8 cellular contexts compared by ENCODE assay signal in the genomic region with DNA sequence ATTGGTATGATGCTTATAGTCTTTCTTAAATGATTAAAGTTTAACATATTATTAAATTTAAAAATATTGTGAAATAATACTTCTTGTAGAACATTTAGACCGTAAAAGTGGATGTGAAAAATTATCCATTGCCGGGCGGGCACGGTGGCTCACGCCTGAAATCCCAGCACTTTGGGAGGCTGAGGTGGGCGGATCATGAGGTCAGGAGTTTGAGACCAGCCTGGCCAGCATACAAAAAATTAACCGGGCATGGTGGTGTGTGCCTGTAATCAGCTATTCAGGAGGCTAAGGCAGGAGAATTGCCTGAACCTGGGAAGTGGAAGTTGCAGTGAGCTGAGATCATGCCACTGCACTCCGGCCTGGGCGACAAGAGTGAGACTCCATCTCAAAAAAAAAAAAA. TPM values are rescaled to one million over a fixed set of nuclear protein-coding genes. Genes with fewer than 3 reads are reported as not detected.
DNase-seq lines count a peak whose midpoint lies in the region; TF ChIP-seq lines count a peak whose summit lies in the region.
"Not testable (repeated sequence)": the region's sequence is repeated elsewhere in the genome, so short reads cannot be mapped to it uniquely, and the experiment has no call there.

No MANE protein-coding gene starts in this region.

- peaks cover 0 to 29% (median 10%) of the 10 kb centered on the region in 11 experiments; a peak in 10 of 22 replicates for H3K36me3 ChIP-seq in BLaER1 treated with 17β-estradiol and CSF1 and Interleukin-3, amounts not matched to agents 10 nM and 100 nM
- not testable (repeated sequence) for H3K36me3 ChIP-seq in SJSA1; endodermal cell (ENCODE audit: control insufficient read depth, insufficient read depth, low read length); left ventricle myocardium inferior; muscle layer of colon (ENCODE audit: insufficient read depth, low read length); skeletal muscle satellite cell (ENCODE audit: insufficient read depth, low read length); tibial artery

- not testable (repeated sequence) for H3K9me3 Mint-ChIP-seq in brain, endodermal cell

- peaks cover 38% of the 10 kb centered on the region for H3K36me3 Mint-ChIP-seq in brain
- not testable (repeated sequence) for H3K36me3 Mint-ChIP-seq in endodermal cell (ENCODE audit: low read depth)

- H3K4me1 Mint-ChIP-seq in brain, result peaks cover 76% of the 10 kb centered on the region
- H3K4me1 Mint-ChIP-seq in endodermal cell, result peaks cover 22% of the 10 kb centered on the region

- not testable (repeated sequence) for H3K27me3 Mint-ChIP-seq in brain; endodermal cell (ENCODE audit: insufficient read depth)

- 93 to 95% methylated on average over 9 of the region's 9 CpGs for WGBS in endodermal cell (ENCODE audit: insufficient coverage in 1 of 2, insufficient read length in 1 of 2), 2 experiments

- peaks cover 46 to 100% (median 100%) of the 10 kb centered on the region in 11 experiments; a peak in 21 of 22 replicates for H4K20me1 ChIP-seq in BLaER1 treated with 17β-estradiol and CSF1 and Interleukin-3, amounts not matched to agents 10 nM and 100 nM

- not testable (repeated sequence) for H3K4me3 ChIP-seq in BLaER1 treated with 17β-estradiol and CSF1 and Interleukin-3, amounts not matched to agents 10 nM and 100 nM; SJSA1; endodermal cell (ENCODE audit: low read length); muscle layer of colon (ENCODE audit: low read depth in 1 of 2, low read length in 2 of 2)
- H3K4me3 ChIP-seq in left ventricle myocardium inferior, result peak overlapping the region; percentile 34
- H3K4me3 ChIP-seq in skeletal muscle satellite cell (ENCODE audit: low read length), result peak overlapping the region; percentile 55
- peak overlapping the region; percentile 11 to 36 for H3K4me3 ChIP-seq in tibial artery

- not testable (repeated sequence) for DNase-seq in SJSA1 (ENCODE audit: low read depth in 1 of 2, low spot score in 2 of 2); endodermal cell; left ventricle myocardium inferior; tibial artery

- H3K4me2 ChIP-seq in BLaER1 treated with 17β-estradiol and CSF1 and Interleukin-3, amounts not matched to agents 10 nM and 100 nM, result peak overlapping the region in 9 of 11 experiments; percentile 50 to 91 (median 84); a peak in 17 of 22 replicates
- peak overlapping the region; percentile 75 for H3K4me2 ChIP-seq in skeletal muscle satellite cell (ENCODE audit: low read length)

- not testable (repeated sequence) for H3K9me3 ChIP-seq in BLaER1 treated with 17β-estradiol and CSF1 and Interleukin-3, amounts not matched to agents 10 nM and 100 nM (replicated peaks in 1 of 11); SJSA1 (replicated peaks); endodermal cell (ENCODE audit: control insufficient read depth, low read length); left ventricle myocardium inferior (replicated peaks); muscle layer of colon (ENCODE audit: low read length); skeletal muscle satellite cell (replicated peaks; ENCODE audit: low read length); tibial artery

- peak overlapping the region in 4 of 5 experiments; percentile 84 to 93 (median 92) for H3K27ac Mint-ChIP-seq in brain
- H3K27ac Mint-ChIP-seq in endodermal cell, result not testable (repeated sequence)

- TF ChIP-seq CTCF in brain (conservative IDR thresholded peaks at IDR 0.05); endodermal cell (conservative IDR thresholded peaks at IDR 0.05); left ventricle myocardium inferior (IDR thresholded peaks at IDR 0.05; ENCODE audit: borderline replicate concordance); tibial artery (IDR thresholded peaks at IDR 0.05): not testable (repeated sequence)

- H3K27ac ChIP-seq in BLaER1 treated with 17β-estradiol and CSF1 and Interleukin-3, amounts not matched to agents 10 nM and 100 nM, result peak overlapping the region; percentile 66 to 95 (median 86); a peak in 21 of 22 replicates
- H3K27ac ChIP-seq in SJSA1 (peak overlapping the region; percentile 79), endodermal cell (ENCODE audit: low read depth, low read length) (peak overlapping the region; percentile 91), left ventricle myocardium inferior (replicated peaks) (peak overlapping the region; percentile 78), muscle layer of colon (ENCODE audit: low read depth, low read length) (peak overlapping the region; percentile 77), tibial artery (peak overlapping the region; percentile 86 to 96)

- not testable (repeated sequence) for H3K27me3 ChIP-seq in BLaER1 treated with 17β-estradiol and CSF1 and Interleukin-3, amounts not matched to agents 10 nM and 100 nM; SJSA1 (replicated peaks); endodermal cell (ENCODE audit: control insufficient read depth, insufficient read depth, low read length, poor library complexity, severe bottlenecking); left ventricle myocardium inferior (ENCODE audit: low read depth); muscle layer of colon (ENCODE audit: control insufficient read depth in 1 of 2, insufficient read depth in 2 of 2, low read length in 2 of 2); skeletal muscle satellite cell (ENCODE audit: control insufficient read depth, insufficient read depth, low read length); tibial artery

- H3K4me3 Mint-ChIP-seq in brain, result peak overlapping the region in 1 of 5 experiments; percentile 57
- H3K4me3 Mint-ChIP-seq in endodermal cell, result not testable (repeated sequence)

- H3K9ac ChIP-seq in BLaER1 treated with 17β-estradiol and CSF1 and Interleukin-3, amounts not matched to agents 10 nM and 100 nM, result peak overlapping the region in 7 of 11 experiments; percentile 64 to 87 (median 78); a peak in 14 of 22 replicates
- not testable (repeated sequence) for H3K9ac ChIP-seq in endodermal cell (ENCODE audit: extremely low read depth, low read length, poor library complexity, severe bottlenecking); muscle layer of colon (ENCODE audit: low read length)
- peak overlapping the region; percentile 70 for H3K9ac ChIP-seq in skeletal muscle satellite cell (ENCODE audit: low read depth, low read length)

- intact Hi-C loops in left ventricle myocardium inferior (cut with micrococcal nuclease); tibial artery (cut with DNase I; ENCODE audit: low total_unique reads): not testable (repeated sequence)

- H3K4me1 ChIP-seq in BLaER1 treated with 17β-estradiol and CSF1 and Interleukin-3, amounts not matched to agents 10 nM and 100 nM, result peaks cover 67 to 99% (median 88%) of the 10 kb centered on the region in 10 experiments
- H3K4me1 ChIP-seq in SJSA1 (replicated peaks), result peaks cover 38% of the 10 kb centered on the region
- peaks cover 15% of the 10 kb centered on the region for H3K4me1 ChIP-seq in endodermal cell (ENCODE audit: control insufficient read depth, insufficient read depth, low read length)
- peaks cover 84% of the 10 kb centered on the region for H3K4me1 ChIP-seq in left ventricle myocardium inferior
- H3K4me1 ChIP-seq in muscle layer of colon (ENCODE audit: insufficient read depth, low read length), result peaks cover 52% of the 10 kb centered on the region
- H3K4me1 ChIP-seq in skeletal muscle satellite cell (ENCODE audit: control insufficient read depth, insufficient read depth, low read length), result peaks cover 31% of the 10 kb centered on the region
- H3K4me1 ChIP-seq in tibial artery, result peaks cover 5 to 80% (median 48%) of the 10 kb centered on the region in 4 donors

RNA-seq across cellular contexts. Expression of a gene that starts 17.7 kb away (rescaled TPM):
- 39.3 and 54.9 TPM in 2 replicates for total RNA-seq in SJSA1 (2014; rRNA removed; shearing (Covaris generic))
- 44.0 TPM for polyA plus RNA-seq in brain (ENCODE audit: insufficient read depth, low read depth, low replicate concordance)
- total RNA-seq in endodermal cell (10 to 100 TPM; 67.2 to 68.1 TPM), left ventricle myocardium inferior (41.6 TPM)
- polyA plus RNA-seq in endodermal cell (2013, experiment 1 of 2), result 58.7 TPM
- polyA plus RNA-seq in endodermal cell (2013, experiment 2 of 2), result 53.1 TPM
- total RNA-seq in skeletal muscle satellite cell (2012; rRNA removed), result 23.2 and 26.4 TPM in 2 replicates
